In genomic region chr13:44917589-44918322, GRCh38 we compare ENCODE assay signal across 8 cellular contexts.
DNase-seq lines count a peak whose midpoint lies in the region; ATAC-seq and TF ChIP-seq lines count a peak whose summit lies in the region.

No MANE protein-coding gene starts in this region.

- H3K4me3 Mint-ChIP-seq in activated T-helper 2 cell treated with anti-CD3 and anti-CD28 coated beads, Interferon-gamma antibody, Interleukin-2, Interleukin-4, amounts not matched to agents 10 μg/mL and 5 μg/mL and 100 μg/mL, durations not matched to agents 14 hours and 24 hours and 36 hours (ENCODE audit: low read depth): no peak overlapping the region
- H3K4me3 Mint-ChIP-seq in naive thymus-derived CD8-positive, alpha-beta T cell: no peak overlapping the region
- no peak overlapping the region for H3K4me3 Mint-ChIP-seq in stimulated activated memory B cell treated with anti-CD40 and anti-IgM and Interleukin-4, amounts not matched to agents 10 μg/mL and 1 μg/mL and 100 μg/mL, for 72 hours

- POLR2A ChIA-PET in naive thymus-derived CD8-positive, alpha-beta T cell (lab: Charles Lee): interaction anchor here (0.7 to 1.8 kb wide), 5 partner anchors 16 to 607 kb away, joined by 3 to 7 read pairs (median 3); partner anchors contain the start of genes GPALPP1, NUFIP1 and TSC22D1

- H3K36me3 ChIP-seq in DOHH2 (ENCODE audit: control insufficient read depth, low read length) (no peaks in the 10 kb centered on the region), GM23248 (ENCODE audit: low read depth) (no peaks in the 10 kb centered on the region)

- H3K27me3 ChIP-seq in DOHH2 (ENCODE audit: control insufficient read depth, low read length) (no peaks in the 10 kb centered on the region), GM23248 (replicated peaks; ENCODE audit: insufficient read depth) (no peaks in the 10 kb centered on the region)

- H3K79me2 ChIP-seq in DOHH2 (ENCODE audit: control insufficient read depth, low read length) (no peaks in the 10 kb centered on the region), GM23248 (ENCODE audit: insufficient read depth) (no peaks in the 10 kb centered on the region)

- 0% methylated on average over 41 of the region's 41 CpGs for WGBS in GM23248 (ENCODE audit: low coverage in 1 of 2, low lambda C conversion rate in 2 of 2, missing lambda C conversion rate in 2 of 2), 2 experiments

- H3K4me1 ChIP-seq in DOHH2 (ENCODE audit: control insufficient read depth, low read length) (peaks cover 9% of the 10 kb centered on the region), GM23248 (ENCODE audit: insufficient read depth) (peaks cover 23% of the 10 kb centered on the region)

- peak overlapping the region; percentile 93 for H3K9ac ChIP-seq in GM23248

- H3K36me3 Mint-ChIP-seq in activated T-helper 2 cell treated with anti-CD3 and anti-CD28 coated beads, Interferon-gamma antibody, Interleukin-2, Interleukin-4, amounts not matched to agents 10 μg/mL and 5 μg/mL and 100 μg/mL, durations not matched to agents 14 hours and 24 hours and 36 hours (ENCODE audit: low read depth): no peaks in the 10 kb centered on the region
- H3K36me3 Mint-ChIP-seq in naive thymus-derived CD8-positive, alpha-beta T cell: no peaks in the 10 kb centered on the region
- H3K36me3 Mint-ChIP-seq in stimulated activated memory B cell treated with anti-CD40 and anti-IgM and Interleukin-4, amounts not matched to agents 10 μg/mL and 1 μg/mL and 100 μg/mL, for 72 hours: no peaks in the 10 kb centered on the region

- peak overlapping the region; percentile 72 for H3K4me2 ChIP-seq in DOHH2 (ENCODE audit: low read length)
- H3K4me2 ChIP-seq in GM23248 (ENCODE audit: unreplicated experiment): peak overlapping the region; percentile 86

- H3K27ac Mint-ChIP-seq in activated T-helper 2 cell treated with anti-CD3 and anti-CD28 coated beads, Interferon-gamma antibody, Interleukin-2, Interleukin-4, amounts not matched to agents 10 μg/mL and 5 μg/mL and 100 μg/mL, durations not matched to agents 14 hours and 24 hours and 36 hours: no peak overlapping the region
- H3K27ac Mint-ChIP-seq in naive thymus-derived CD8-positive, alpha-beta T cell: no peak overlapping the region
- no peak overlapping the region for H3K27ac Mint-ChIP-seq in stimulated activated memory B cell treated with anti-CD40 and anti-IgM and Interleukin-4, amounts not matched to agents 10 μg/mL and 1 μg/mL and 100 μg/mL, for 72 hours

- H3K9me3 ChIP-seq in DOHH2 (ENCODE audit: control insufficient read depth, insufficient read depth, low read length): no peaks in the 10 kb centered on the region
- no peaks in the 10 kb centered on the region for H3K9me3 ChIP-seq in GM23248 (ENCODE audit: low read depth)

- H3K9me2 ChIP-seq in DOHH2 (replicated peaks; ENCODE audit: control insufficient read depth, low read length) (no peaks in the 10 kb centered on the region), GM23248 (ENCODE audit: insufficient read depth) (no peaks in the 10 kb centered on the region)

- TF ChIP-seq CTCF in DOHH2 (IDR thresholded peaks at IDR 0.05; ENCODE audit: low read depth, low read length, poor library complexity, severe bottlenecking) (no peak), fibroblast of pulmonary artery (IDR thresholded peaks at IDR 0.05; ENCODE audit: low read length, missing control alignments) (peak; percentile 41)

- H2AFZ ChIP-seq in GM23248: peak overlapping the region; percentile 96

- H3K27me3 Mint-ChIP-seq in activated T-helper 2 cell treated with anti-CD3 and anti-CD28 coated beads, Interferon-gamma antibody, Interleukin-2, Interleukin-4, amounts not matched to agents 10 μg/mL and 5 μg/mL and 100 μg/mL, durations not matched to agents 14 hours and 24 hours and 36 hours (ENCODE audit: low read depth): no peaks in the 10 kb centered on the region
- H3K27me3 Mint-ChIP-seq in naive thymus-derived CD8-positive, alpha-beta T cell: no peaks in the 10 kb centered on the region
- H3K27me3 Mint-ChIP-seq in stimulated activated memory B cell treated with anti-CD40 and anti-IgM and Interleukin-4, amounts not matched to agents 10 μg/mL and 1 μg/mL and 100 μg/mL, for 72 hours: no peaks in the 10 kb centered on the region

- intact Hi-C loops in activated T-helper 2 cell treated with anti-CD3 and anti-CD28 coated beads, Interferon-gamma antibody, Interleukin-2, Interleukin-4, amounts not matched to agents 10 μg/mL and 5 μg/mL and 100 μg/mL, durations not matched to agents 14 hours and 24 hours and 36 hours (cut with micrococcal nuclease): loop anchor here (1.0 to 10.0 kb wide), 10 partner anchors 17 to 775 kb away; partner anchors contain the start of genes COG3, GPALPP1, GTF2F2 and NUFIP1

- no peaks in the 10 kb centered on the region for H3K9me3 Mint-ChIP-seq in activated T-helper 2 cell treated with anti-CD3 and anti-CD28 coated beads, Interferon-gamma antibody, Interleukin-2, Interleukin-4, amounts not matched to agents 10 μg/mL and 5 μg/mL and 100 μg/mL, durations not matched to agents 14 hours and 24 hours and 36 hours
- no peaks in the 10 kb centered on the region for H3K9me3 Mint-ChIP-seq in naive thymus-derived CD8-positive, alpha-beta T cell
- no peaks in the 10 kb centered on the region for H3K9me3 Mint-ChIP-seq in stimulated activated memory B cell treated with anti-CD40 and anti-IgM and Interleukin-4, amounts not matched to agents 10 μg/mL and 1 μg/mL and 100 μg/mL, for 72 hours

- peak overlapping the region; percentile 80 for H3K4me3 ChIP-seq in DOHH2 (ENCODE audit: low read length)
- peak overlapping the region; percentile 79 for H3K4me3 ChIP-seq in GM23248
- peak overlapping the region; percentile 61 for H3K4me3 ChIP-seq in fibroblast of pulmonary artery (replicated peaks; ENCODE audit: low read depth, low read length)

- H3K27ac ChIP-seq in DOHH2 (ENCODE audit: low read depth, low read length) (peak overlapping the region; percentile 73), GM23248 (peak overlapping the region; percentile 98)

- in situ Hi-C loops in GM23248 (cut with MboI): no loop called here

- DNase-seq in GM23248 (peak; percentile 95), Kasumi-1 (lab: John Stamatoyannopoulos, UW) (peak; percentile 96 to 98), RPMI8226 (peak; percentile 95), fibroblast of pulmonary artery (ENCODE audit: low read depth) (peak; percentile 98)
- DNase-seq in activated T-helper 2 cell treated with anti-CD3 and anti-CD28 coated beads, Interferon-gamma antibody, Interleukin-2, Interleukin-4, amounts not matched to agents 10 μg/mL and 5 μg/mL and 100 μg/mL, durations not matched to agents 14 hours and 24 hours and 36 hours (ENCODE audit: low spot score): peak; percentile 94
- DNase-seq in naive thymus-derived CD8-positive, alpha-beta T cell: peak; percentile 92 to 99 (median 98)

- peak; percentile 80 for ATAC-seq in naive thymus-derived CD8-positive, alpha-beta T cell
- ATAC-seq in stimulated activated memory B cell treated with anti-CD40 and anti-IgM and Interleukin-4, amounts not matched to agents 10 μg/mL and 1 μg/mL and 100 μg/mL, for 72 hours: peak; percentile 91

- H3F3A ChIP-seq in DOHH2 (ENCODE audit: control insufficient read depth, insufficient read depth) (0 out of 2 replicates have a peak, but pooled peaks cover 2% of the 10 kb centered on the region), GM23248 (ENCODE audit: insufficient read depth) (peaks cover 38% of the 10 kb centered on the region)

- no peaks in the 10 kb centered on the region for H3K4me1 Mint-ChIP-seq in activated T-helper 2 cell treated with anti-CD3 and anti-CD28 coated beads, Interferon-gamma antibody, Interleukin-2, Interleukin-4, amounts not matched to agents 10 μg/mL and 5 μg/mL and 100 μg/mL, durations not matched to agents 14 hours and 24 hours and 36 hours (ENCODE audit: low read depth)
- H3K4me1 Mint-ChIP-seq in naive thymus-derived CD8-positive, alpha-beta T cell: peaks cover 0 to 18% (median 5%) of the 10 kb centered on the region in 4 donors
- no peaks in the 10 kb centered on the region for H3K4me1 Mint-ChIP-seq in stimulated activated memory B cell treated with anti-CD40 and anti-IgM and Interleukin-4, amounts not matched to agents 10 μg/mL and 1 μg/mL and 100 μg/mL, for 72 hours

- H4K20me1 ChIP-seq in DOHH2 (ENCODE audit: control insufficient read depth, insufficient read depth, low read depth, low read length) (no peaks in the 10 kb centered on the region), GM23248 (ENCODE audit: insufficient read depth) (no peaks in the 10 kb centered on the region)

Comparison
In these comparisons a context has a peak if more than half of its experiments do, and no peak if none do; other contexts are left out.
1. Peak in every context shown above with its lines: DNase-seq, ATAC-seq, H3K4me3 ChIP-seq and H3K27ac ChIP-seq.